ENCODE assay signal across 22 cellular contexts in genomic region chr14:78618379-78618778, GRCh38.
"Had no signal": no experiment of that assay in that cellular context is flagged by ENCODE, and none has a peak within 500 bp of the region (broad histone marks: within the 10 kb centered on the region; RNA-seq: fewer than 3 reads in every experiment).

No MANE protein-coding gene starts in this region.

- H3K36me3 ChIP-seq: colonic mucosa, esophagus squamous epithelium, gastroesophageal sphincter, heart right ventricle, left lung, lower lobe of right lung had no signal

- H3K4me3 ChIP-seq: colonic mucosa, esophagus squamous epithelium, gastroesophageal sphincter, heart right ventricle, left lung, lower lobe of right lung, mucosa of descending colon had no signal

- H3K4me3 Mint-ChIP-seq: dendritic cell treated with granulocyte-macrophage colony-stimulating factor and Interleukin-4, amounts not matched to agents 40 ng/mL and 50 ng/mL, for 4 days; effector memory CD8-positive, alpha-beta T cell; endodermal cell; mesothelial cell of epicardium; naive B cell had no signal

- H3K27me3 Mint-ChIP-seq: dendritic cell treated with granulocyte-macrophage colony-stimulating factor and Interleukin-4, amounts not matched to agents 40 ng/mL and 50 ng/mL, for 4 days; effector memory CD8-positive, alpha-beta T cell had no signal

- H3K4me1 Mint-ChIP-seq: endodermal cell, mesothelial cell of epicardium, naive B cell had no signal

- H3K9me3 ChIP-seq: colonic mucosa, esophagus squamous epithelium, gastroesophageal sphincter, heart right ventricle, left lung, lower lobe of right lung, mucosa of descending colon had no signal

- H3K36me3 Mint-ChIP-seq: mesothelial cell of epicardium, naive B cell had no signal

- H3K4me1 ChIP-seq: colonic mucosa, esophagus squamous epithelium, foreskin keratinocyte, gastroesophageal sphincter, heart right ventricle, left lung, lower lobe of right lung had no signal

- DNase-seq: colonic mucosa; cortex of kidney; effector CD8-positive, alpha-beta T cell; effector memory CD8-positive, alpha-beta T cell; endodermal cell; erythroblast; esophagus squamous epithelium; foreskin keratinocyte; head of caudate nucleus; heart right ventricle; hippocampal formation; left cardiac atrium; left lung; left ventricle myocardium superior; lower lobe of right lung; mesenchymal stem cell; mucosa of descending colon; naive B cell had no signal

- H3K27me3 ChIP-seq: colonic mucosa, esophagus squamous epithelium, foreskin keratinocyte, gastroesophageal sphincter, left lung had no signal

- H3K9me3 Mint-ChIP-seq: dendritic cell treated with granulocyte-macrophage colony-stimulating factor and Interleukin-4, amounts not matched to agents 40 ng/mL and 50 ng/mL, for 4 days; effector memory CD8-positive, alpha-beta T cell; endodermal cell; mesothelial cell of epicardium had no signal

- H3K27ac Mint-ChIP-seq: dendritic cell treated with granulocyte-macrophage colony-stimulating factor and Interleukin-4, amounts not matched to agents 40 ng/mL and 50 ng/mL, for 4 days; effector memory CD8-positive, alpha-beta T cell; endodermal cell; mesothelial cell of epicardium; naive B cell had no signal

- H3K27ac ChIP-seq: colonic mucosa, epithelial cell of prostate, esophagus squamous epithelium, foreskin keratinocyte, gastroesophageal sphincter, heart right ventricle, left lung, lower lobe of right lung had no signal
